1 cellular context compared by ENCODE assay signal in the genomic region with DNA sequence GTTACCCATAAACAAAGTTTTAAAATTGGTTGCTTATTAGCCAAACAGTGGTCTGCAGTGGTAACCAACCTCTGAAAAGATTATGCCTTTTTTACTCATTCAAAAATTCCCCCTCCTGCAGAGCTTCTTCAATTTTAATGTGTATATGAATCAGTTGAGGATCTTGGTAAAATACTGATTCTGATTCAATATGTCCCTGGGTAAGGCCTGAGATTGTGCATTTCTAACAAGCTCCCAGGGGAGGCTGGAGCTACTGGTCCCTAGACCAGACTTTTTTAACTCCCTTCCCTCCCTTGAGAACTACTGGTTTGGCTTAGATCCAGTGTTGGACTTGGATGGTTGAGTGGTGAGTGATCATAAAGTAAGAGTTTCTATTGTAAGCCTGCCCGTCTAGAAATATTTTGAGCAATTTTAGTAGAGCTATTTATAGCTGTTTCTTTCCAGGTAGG.
A peak's percentile ranks its signal among the peaks of the same experiment; 100 is the strongest.
TF ChIP-seq lines count a peak whose summit lies in the region.

No MANE protein-coding gene starts in this region.

TF ChIP-seq in GM12878, 131 proteins besides CTCF, POLR2A, EP300 and RAD21 (continued from another document):
- TF ChIP-seq, protein P1, sequence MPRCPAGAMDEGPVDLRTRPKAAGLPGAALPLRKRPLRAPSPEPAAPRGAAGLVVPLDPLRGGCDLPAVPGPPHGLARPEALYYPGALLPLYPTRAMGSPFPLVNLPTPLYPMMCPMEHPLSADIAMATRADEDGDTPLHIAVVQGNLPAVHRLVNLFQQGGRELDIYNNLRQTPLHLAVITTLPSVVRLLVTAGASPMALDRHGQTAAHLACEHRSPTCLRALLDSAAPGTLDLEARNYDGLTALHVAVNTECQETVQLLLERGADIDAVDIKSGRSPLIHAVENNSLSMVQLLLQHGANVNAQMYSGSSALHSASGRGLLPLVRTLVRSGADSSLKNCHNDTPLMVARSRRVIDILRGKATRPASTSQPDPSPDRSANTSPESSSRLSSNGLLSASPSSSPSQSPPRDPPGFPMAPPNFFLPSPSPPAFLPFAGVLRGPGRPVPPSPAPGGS (IDR thresholded peaks at IDR 0.05; ENCODE audit: borderline replicate concordance, insufficient read depth, low read depth, low read length, poor library complexity, severe bottlenecking): peak; percentile 26
- TF ChIP-seq RAD51 (IDR thresholded peaks at IDR 0.05): no peak
- no peak for TF ChIP-seq ASH2L (IDR thresholded peaks at IDR 0.05; ENCODE audit: borderline replicate concordance, low read depth)
- TF ChIP-seq CREM (IDR thresholded peaks at IDR 0.05; ENCODE audit: low read depth): peak; percentile 44; the same call in 1 of the 2 replicates
- TF ChIP-seq POLR2AphosphoS2 (IDR thresholded peaks at IDR 0.05; ENCODE audit: low read depth, low read length): no peak
- TF ChIP-seq REST (IDR thresholded peaks at IDR 0.05; ENCODE audit: low read depth, low read length): no peak
- no peak for TF ChIP-seq PAX8 (IDR thresholded peaks at IDR 0.05)
- no peak for TF ChIP-seq MYC (IDR thresholded peaks at IDR 0.05; ENCODE audit: insufficient read depth, insufficient read length, insufficient replicate concordance, low read length, severe bottlenecking)
- TF ChIP-seq ELK1 (IDR thresholded peaks at IDR 0.05; ENCODE audit: low read depth, low read length): no peak
- no peak for TF ChIP-seq CBX5 (IDR thresholded peaks at IDR 0.05; ENCODE audit: low read depth)
- no peak for TF ChIP-seq STAT1 (conservative IDR thresholded peaks at IDR 0.05)
- no peak for TF ChIP-seq USF2 (IDR thresholded peaks at IDR 0.05; ENCODE audit: borderline replicate concordance, low read depth, low read length)
- TF ChIP-seq IRF4 (IDR thresholded peaks at IDR 0.05; ENCODE audit: low read depth, low read length): peak; percentile 49; the same call in 1 of the 2 replicates
